Comparison of ENCODE assay signal across 8 cellular contexts in the genomic region with DNA sequence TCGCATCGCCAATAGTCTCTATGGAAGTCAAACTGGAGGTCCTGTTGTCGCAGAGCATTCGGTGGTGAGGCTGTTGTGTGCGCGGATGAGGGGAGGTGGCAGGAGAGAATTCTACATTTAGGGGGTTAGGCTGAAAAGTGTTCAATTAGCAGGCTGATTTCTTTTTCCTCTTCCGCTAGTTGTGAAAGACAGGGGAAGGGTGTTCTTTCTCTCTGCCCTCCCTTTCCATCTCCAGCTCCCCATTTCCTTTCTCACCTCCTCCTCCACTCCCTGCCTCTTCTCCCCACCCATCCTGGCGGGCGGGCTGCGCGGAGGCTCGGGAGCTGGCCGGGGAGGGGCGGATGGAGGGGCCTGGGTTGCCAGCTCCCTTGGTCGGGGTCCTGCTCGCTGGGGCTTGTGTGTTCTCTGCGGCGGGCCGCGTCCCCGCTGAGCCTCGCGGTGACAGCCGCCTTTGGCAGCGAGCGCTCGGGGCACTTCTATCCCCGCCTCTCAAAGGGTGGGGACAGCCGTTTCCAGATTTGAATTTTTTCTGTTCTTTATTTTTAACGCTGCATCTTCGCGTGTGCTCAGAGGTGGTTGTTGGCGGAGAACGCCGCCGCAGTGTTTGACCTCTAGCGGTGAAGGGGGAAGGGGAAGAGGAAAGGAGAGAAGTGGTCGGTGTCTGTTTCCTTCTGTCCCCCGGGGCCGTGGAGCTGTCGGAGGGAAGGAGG. TPM values are rescaled to one million over a fixed set of nuclear protein-coding genes. Genes with fewer than 3 reads are reported as not detected.
DNase-seq lines count a peak whose midpoint lies in the region; FAIRE-seq and TF ChIP-seq lines count a peak whose summit lies in the region.

No MANE protein-coding gene starts in this region.

- POLR2A ChIA-PET in CD4-positive, alpha-beta memory T cell (lab: Charles Lee; ENCODE audit: partially characterized antibody), result no interaction called here

- peak; percentile 22 for DNase-seq in DMS79 (lab: John Stamatoyannopoulos, UW)
- DNase-seq in LHCN-M2 (ENCODE audit: low read depth), result peak; percentile 80
- DNase-seq in caudate nucleus (lab: John Stamatoyannopoulos, UW), result peak in 23 of 61 donors; percentile 13 to 67 (median 47)
- peak; percentile 64 for DNase-seq in nephron progenitor cell
- no peak for DNase-seq in LoVo (ENCODE audit: low spot score)
- DNase-seq in inferior parietal cortex (ENCODE audit: extremely low spot score), result no peak
- DNase-seq in CD4-positive, alpha-beta memory T cell, result no peak
- no peak for DNase-seq in GM19239 (ENCODE audit: insufficient read length, low spot score)

- peaks cover 4% of the 10 kb centered on the region for H3K27me3 Mint-ChIP-seq in nephron progenitor cell (ENCODE audit: low read depth, poor library complexity)
- peaks cover 28 to 30% of the 10 kb centered on the region in 2 donors for H3K27me3 Mint-ChIP-seq in CD4-positive, alpha-beta memory T cell

- peak overlapping the region; percentile 98 for H3K27ac Mint-ChIP-seq in nephron progenitor cell
- H3K27ac Mint-ChIP-seq in CD4-positive, alpha-beta memory T cell, result no peak overlapping the region

- TF ChIP-seq CTCF in nephron progenitor cell (IDR thresholded peaks at IDR 0.05), result no peak

- no peaks in the 10 kb centered on the region for H3K9me3 Mint-ChIP-seq in nephron progenitor cell
- peaks cover 0 to 21% (median 8%) of the 10 kb centered on the region in 8 donors for H3K9me3 Mint-ChIP-seq in CD4-positive, alpha-beta memory T cell

- no peaks in the 10 kb centered on the region for H3K9me3 ChIP-seq in CD4-positive, alpha-beta memory T cell (ENCODE audit: control insufficient read depth in 1 of 2, low read length in 2 of 2)

- H3K36me3 ChIP-seq in CD4-positive, alpha-beta memory T cell (ENCODE audit: insufficient read depth, low read length), result no peaks in the 10 kb centered on the region

- H3K4me3 Mint-ChIP-seq in nephron progenitor cell, result peak overlapping the region; percentile 99
- H3K4me3 Mint-ChIP-seq in CD4-positive, alpha-beta memory T cell, result peak overlapping the region in 1 of 8 donors; percentile 28

- no peaks in the 10 kb centered on the region for H3K27me3 ChIP-seq in CD4-positive, alpha-beta memory T cell (ENCODE audit: insufficient read depth, low read length)

- intact Hi-C loops in CD4-positive, alpha-beta memory T cell (cut with micrococcal nuclease), result no loop called here

- peak overlapping the region; percentile 71 for H3K27ac ChIP-seq in caudate nucleus (ENCODE audit: low read depth, low read length)
- H3K27ac ChIP-seq in CD4-positive, alpha-beta memory T cell (ENCODE audit: low read depth, low read length), result no peak overlapping the region

- no peak for FAIRE-seq in GM19239 (lab: Jason Lieb, UNC)

- CTCF ChIA-PET in CD4-positive, alpha-beta memory T cell (lab: Charles Lee; ENCODE audit: partially characterized antibody), result no interaction called here

- H3K4me3 ChIP-seq in CD4-positive, alpha-beta memory T cell (ENCODE audit: low read length in 2 of 2), result no peak overlapping the region

- no peaks in the 10 kb centered on the region for H3K4me1 ChIP-seq in CD4-positive, alpha-beta memory T cell (ENCODE audit: insufficient read depth, low read length)

- peaks cover 35% of the 10 kb centered on the region for H3K36me3 Mint-ChIP-seq in nephron progenitor cell (ENCODE audit: low read depth)
- peaks cover 0 to 7% of the 10 kb centered on the region in 2 donors for H3K36me3 Mint-ChIP-seq in CD4-positive, alpha-beta memory T cell

- H3K4me1 Mint-ChIP-seq in nephron progenitor cell, result peaks cover 34% of the 10 kb centered on the region
- peaks cover 3 to 6% (median 5%) of the 10 kb centered on the region in 4 donors for H3K4me1 Mint-ChIP-seq in CD4-positive, alpha-beta memory T cell

RNA-seq across cellular contexts. Expression of gene SOX11, which starts 3.6 kb away (rescaled TPM):
- total RNA-seq in LHCN-M2 (2014; rRNA removed), result 7.4 and 12.1 TPM in 2 replicates
- polyA plus RNA-seq in LHCN-M2 (2012), result 6.3 TPM
- total RNA-seq in CD4-positive, alpha-beta memory T cell, result not detected
- not detected for polyA plus RNA-seq in CD4-positive, alpha-beta memory T cell

Comparison
In these comparisons a context has a peak if more than half of its experiments do, and no peak if none do; other contexts are left out.
1. DNase-seq: peak in DMS79 (single experiment), LHCN-M2 (single experiment) and nephron progenitor cell (single experiment); none in LoVo (single experiment), inferior parietal cortex (single experiment), CD4-positive, alpha-beta memory T cell (0 of 5) and GM19239 (single experiment).